ENCODE assay signal across 8 cellular contexts in genomic region chr7:90403174-90404113, GRCh38. TPM values are rescaled to one million over a fixed set of nuclear protein-coding genes. Genes with fewer than 3 reads are reported as not detected.
DNase-seq lines count a peak whose midpoint lies in the region; ATAC-seq, FAIRE-seq and TF ChIP-seq lines count a peak whose summit lies in the region.

CLDN12 (plus strand) TSS chr7:90403461; CDS start chr7:90412677, 9,216 bp downstream.

- H3K4me1 ChIP-seq in smooth muscle cell (ENCODE audit: low read depth), result peaks cover 7% of the 10 kb centered on the region

- CTCF ChIA-PET in AG04449 (lab: Yijun Ruan, JAX), result interaction anchor here (0.9 to 1.9 kb wide), 5 partner anchors 9 to 251 kb away, joined by 3 to 9 read pairs (median 4); partner anchors contain the start of gene GTPBP10

- H3K9me3 ChIP-seq in WERI-Rb-1 (ENCODE audit: severe bottlenecking) (peaks cover 3% of the 10 kb centered on the region), smooth muscle cell (replicated peaks; ENCODE audit: low read depth) (no peaks in the 10 kb centered on the region)

- POLR2A ChIA-PET in AG04449 (lab: Yijun Ruan, JAX), result interaction anchor here (0.6 to 2.0 kb wide), 5 partner anchors 13 to 184 kb away, joined by 3 to 13 read pairs (median 4); no protein-coding TSS in a partner anchor

- H3K36me3 ChIP-seq in WERI-Rb-1 (peaks cover 21% of the 10 kb centered on the region), bronchial epithelial cell (ENCODE audit: control insufficient read depth, insufficient read depth, low read length) (no peaks in the 10 kb centered on the region), smooth muscle cell (ENCODE audit: low read depth) (peaks cover 4% of the 10 kb centered on the region)

- FAIRE-seq in bronchial epithelial cell (lab: Jason Lieb, UNC), result no peak

- peak within 1 kb of the TSS; percentile 99 for H3K4me2 ChIP-seq in smooth muscle cell

- H3K27me3 ChIP-seq in WERI-Rb-1 (ENCODE audit: insufficient read depth, low read depth, severe bottlenecking), result no peaks in the 10 kb centered on the region
- H3K27me3 ChIP-seq in bronchial epithelial cell (ENCODE audit: control insufficient read depth, insufficient read depth, low read length), result no peaks in the 10 kb centered on the region
- no peaks in the 10 kb centered on the region for H3K27me3 ChIP-seq in smooth muscle cell (ENCODE audit: low read depth)

- no peak for TF ChIP-seq CTCF in AG04449 (IDR thresholded peaks at IDR 0.05; ENCODE audit: insufficient read depth, low read length, missing control alignments)
- no peak for TF ChIP-seq CTCF in WERI-Rb-1 (IDR thresholded peaks at IDR 0.05; ENCODE audit: low read depth, low read length)
- TF ChIP-seq CTCF in bronchial epithelial cell (IDR thresholded peaks at IDR 0.05; ENCODE audit: insufficient read depth, low read length, severe bottlenecking), result no peak
- TF ChIP-seq CTCF in smooth muscle cell (IDR thresholded peaks at IDR 0.05; ENCODE audit: borderline replicate concordance, insufficient read depth, poor library complexity, severe bottlenecking), result no peak

- peak within 1 kb of the TSS; percentile 50 for H3K27ac ChIP-seq in WERI-Rb-1
- H3K27ac ChIP-seq in smooth muscle cell (ENCODE audit: low read depth), result peak within 1 kb of the TSS; percentile 95

- peak within 1 kb of the TSS; percentile 94 for H3K9ac ChIP-seq in smooth muscle cell (ENCODE audit: low read depth)

- 2% methylated on average over 32 of the region's 35 CpGs for WGBS in smooth muscle cell (ENCODE audit: low lambda C conversion rate)

- H3F3A ChIP-seq in smooth muscle cell (ENCODE audit: low read depth), result no peaks in the 10 kb centered on the region

- ATAC-seq in GM18870 (IDR thresholded peaks at IDR 0.05; ENCODE audit: unreplicated experiment), result peak; percentile 96
- ATAC-seq in HG03108 (IDR thresholded peaks at IDR 0.05; ENCODE audit: unreplicated experiment), result peak; percentile 94

- peaks cover 28% of the 10 kb centered on the region for H3K79me2 ChIP-seq in smooth muscle cell (ENCODE audit: low read depth)

- DNase-seq in AG04449 (ENCODE audit: low read depth, low spot score) (peak; percentile 91), NCI-H2171 treated with DMSO at 0.1 percent for 48 hours (lab: John Stamatoyannopoulos, UW) (peak; percentile 96), WERI-Rb-1 (peak; percentile 93), bronchial epithelial cell (ENCODE audit: low read depth) (peak; percentile 96), iPS-NIHi7 (ENCODE audit: extremely low spot score) (peak; percentile 95), smooth muscle cell (lab: John Stamatoyannopoulos, UW; ENCODE audit: unreplicated experiment) (peak; percentile 32)

- peak within 1 kb of the TSS; percentile 99 for H2AFZ ChIP-seq in smooth muscle cell (ENCODE audit: low read depth)

- H3K4me3 ChIP-seq in AG04449 (ENCODE audit: low read depth, low read length) (peak within 1 kb of the TSS; percentile 69), WERI-Rb-1 (ENCODE audit: low read depth, low read length) (peak within 1 kb of the TSS; percentile 95), bronchial epithelial cell (ENCODE audit: low read depth, low read length) (peak within 1 kb of the TSS; percentile 45), smooth muscle cell (peak within 1 kb of the TSS; percentile 91)

- peaks cover 7% of the 10 kb centered on the region for H4K20me1 ChIP-seq in smooth muscle cell (ENCODE audit: low read depth)

RNA-seq across cellular contexts. Expression of gene CLDN12, which starts in this region (rescaled TPM):
- total RNA-seq in bronchial epithelial cell (59.5 and 89.7 TPM in 2 replicates), smooth muscle cell (50.2 and 51.1 TPM in 2 replicates)
- 16.1 and 18.1 TPM in 2 replicates for polyA plus RNA-seq in smooth muscle cell

Comparison
In these comparisons a context has a peak if more than half of its experiments do, and no peak if none do; other contexts are left out.
1. Peak in every context shown above with its lines: DNase-seq, ATAC-seq, H3K4me3 ChIP-seq and H3K27ac ChIP-seq.
2. DNase-seq: peak in every context shown above with its lines; median percentile 96 in NCI-H2171 treated with DMSO at 0.1 percent for 48 hours; 96 in bronchial epithelial cell; 95 in iPS-NIHi7; 93 in WERI-Rb-1; 91 in AG04449; 32 in smooth muscle cell.
3. H3K4me3 ChIP-seq: peak in every context shown above with its lines; median percentile 95 in WERI-Rb-1; 91 in smooth muscle cell; 69 in AG04449; 45 in bronchial epithelial cell.